Comparison of ENCODE assay signal across 10 cellular contexts in genomic region chr3:10185804-10186762, GRCh38. TPM values are rescaled to one million over a fixed set of nuclear protein-coding genes. Genes with fewer than 3 reads are reported as not detected.
DNase-seq lines count a peak whose midpoint lies in the region; ATAC-seq, FAIRE-seq and TF ChIP-seq lines count a peak whose summit lies in the region.
"Had no signal": no experiment of that assay in that cellular context is flagged by ENCODE, and none has a peak within 500 bp of the region (broad histone marks: within the 10 kb centered on the region; RNA-seq: fewer than 3 reads in every experiment).

No MANE protein-coding gene starts in this region.

- H3K4me3 ChIP-seq in keratinocyte (ENCODE audit: control insufficient read depth in 2 of 3, extremely low read depth in 1 of 3, insufficient read depth in 2 of 3, low read depth in 1 of 3, low read length in 3 of 3) (no peak overlapping the region), tibial artery (no peak overlapping the region)
- H3K4me3 ChIP-seq: gastroesophageal sphincter had no signal

- dilution Hi-C loops in keratinocyte (cut with MboI; ENCODE audit: extremely low pct_ligation_motif_present, low sequenced_read_pairs), result no loop called here

- H3K9me3 Mint-ChIP-seq in activated T-cell treated with anti-CD3 and anti-CD28 coated beads, Interleukin-2, amount 50 U/mL, for 24 hours, result no peaks in the 10 kb centered on the region
- H3K9me3 Mint-ChIP-seq in activated T-helper 1 cell treated with anti-CD3 and anti-CD28 coated beads, Interleukin-12 subunit alpha, Interleukin-12 subunit beta, Interleukin-2, Interleukin-4 antibody, amounts not matched to agents 30 ng/mL and 10 ng/mL and 1 ng/mL, durations not matched to agents 14 hours and 24 hours and 36 hours, result no peaks in the 10 kb centered on the region

- H3K27me3 ChIP-seq in keratinocyte (ENCODE audit: control insufficient read depth, extremely low read depth, insufficient read depth, low read length), result no peaks in the 10 kb centered on the region
- H3K27me3 ChIP-seq in tibial artery, result no peaks in the 10 kb centered on the region
- H3K27me3 ChIP-seq: gastroesophageal sphincter had no signal

- peaks cover 11% of the 10 kb centered on the region for H3K36me3 Mint-ChIP-seq in activated T-cell treated with anti-CD3 and anti-CD28 coated beads, Interleukin-2, amount 50 U/mL, for 24 hours (ENCODE audit: low read depth)
- peaks cover 34% of the 10 kb centered on the region for H3K36me3 Mint-ChIP-seq in activated T-helper 1 cell treated with anti-CD3 and anti-CD28 coated beads, Interleukin-12 subunit alpha, Interleukin-12 subunit beta, Interleukin-2, Interleukin-4 antibody, amounts not matched to agents 30 ng/mL and 10 ng/mL and 1 ng/mL, durations not matched to agents 14 hours and 24 hours and 36 hours (ENCODE audit: low read depth)

- no peak overlapping the region for H3K4me3 Mint-ChIP-seq in activated T-cell treated with anti-CD3 and anti-CD28 coated beads, Interleukin-2, amount 50 U/mL, for 24 hours
- peak overlapping the region; percentile 79 for H3K4me3 Mint-ChIP-seq in activated T-helper 1 cell treated with anti-CD3 and anti-CD28 coated beads, Interleukin-12 subunit alpha, Interleukin-12 subunit beta, Interleukin-2, Interleukin-4 antibody, amounts not matched to agents 30 ng/mL and 10 ng/mL and 1 ng/mL, durations not matched to agents 14 hours and 24 hours and 36 hours

- H3K4me2 ChIP-seq in keratinocyte (ENCODE audit: control insufficient read depth, extremely low read depth, insufficient read depth, low read depth, low read length), result peak overlapping the region; percentile 2

- no peaks in the 10 kb centered on the region for H3K36me3 ChIP-seq in keratinocyte (ENCODE audit: control insufficient read depth in 2 of 2, extremely low read depth in 1 of 2, insufficient read depth in 2 of 2, low read length in 2 of 2)
- peaks cover 0 to 9% (median 0%) of the 10 kb centered on the region in 3 donors for H3K36me3 ChIP-seq in tibial artery

- H3K27ac ChIP-seq in keratinocyte (ENCODE audit: control insufficient read depth, insufficient read depth, low read length) (no peak overlapping the region), tibial artery (peak overlapping the region; percentile 8 to 35)

- TF ChIP-seq CTCF in keratinocyte (optimal IDR thresholded peaks at IDR 0.05 in 1 of 3, IDR thresholded peaks at IDR 0.05 in 1 of 3, conservative IDR thresholded peaks at IDR 0.05 in 1 of 3; ENCODE audit: extremely low read depth in 1 of 3, insufficient read depth in 2 of 3, low read length in 3 of 3) (no peak), tibial artery (IDR thresholded peaks at IDR 0.05) (no peak)

- no peak for DNase-seq in activated T-cell treated with anti-CD3 and anti-CD28 coated beads, Interleukin-2, amount 50 U/mL, for 24 hours
- DNase-seq in activated T-cell treated with anti-CD3 and anti-CD28 coated beads, Interleukin-2, amount 50 U/mL, for 48 hours, result no peak
- DNase-seq in activated T-helper 1 cell treated with anti-CD3 and anti-CD28 coated beads, Interleukin-12 subunit alpha, Interleukin-12 subunit beta, Interleukin-2, Interleukin-4 antibody, amounts not matched to agents 30 ng/mL and 10 ng/mL and 1 ng/mL, durations not matched to agents 14 hours and 24 hours and 36 hours (ENCODE audit: low spot score), result no peak
- DNase-seq in keratinocyte (ENCODE audit: low read depth, low spot score) (no peak), tibial artery (no peak), NCI-H128 (lab: John Stamatoyannopoulos, UW; ENCODE audit: unreplicated experiment) (no peak)
- DNase-seq: NCI-H187 had no signal

- H3K9me1 ChIP-seq in keratinocyte (ENCODE audit: control insufficient read depth, extremely low read depth, insufficient read depth, low read length), result no peaks in the 10 kb centered on the region

- H3K9ac ChIP-seq in keratinocyte (ENCODE audit: control insufficient read depth, extremely low read depth, insufficient read depth, low read length), result no peak overlapping the region

- intact Hi-C loops in activated T-helper 1 cell treated with anti-CD3 and anti-CD28 coated beads, Interleukin-12 subunit alpha, Interleukin-12 subunit beta, Interleukin-2, Interleukin-4 antibody, amounts not matched to agents 30 ng/mL and 10 ng/mL and 1 ng/mL, durations not matched to agents 14 hours and 24 hours and 36 hours (cut with micrococcal nuclease), result no loop called here
- intact Hi-C loops in tibial artery (cut with DNase I; ENCODE audit: low total_unique reads), result no loop called here

- H3K4me1 ChIP-seq in keratinocyte (ENCODE audit: control insufficient read depth, extremely low read depth, insufficient read depth, low read length) (peaks cover 36% of the 10 kb centered on the region), tibial artery (peaks cover 0 to 53% (median 29%) of the 10 kb centered on the region in 4 donors)

- H3K79me2 ChIP-seq in keratinocyte (ENCODE audit: control insufficient read depth, insufficient read depth, low read length), result no peaks in the 10 kb centered on the region

- FAIRE-seq in keratinocyte (lab: Jason Lieb, UNC), result no peak

- no peaks in the 10 kb centered on the region for H3K9me3 ChIP-seq in keratinocyte (ENCODE audit: control insufficient read depth, low read depth, low read length)
- no peaks in the 10 kb centered on the region for H3K9me3 ChIP-seq in tibial artery
- H3K9me3 ChIP-seq: gastroesophageal sphincter had no signal

- ATAC-seq in HG02885 (IDR thresholded peaks at IDR 0.05; ENCODE audit: poor library complexity, unreplicated experiment), result no peak
- no peak for ATAC-seq in HG02610 (IDR thresholded peaks at IDR 0.05; ENCODE audit: unreplicated experiment)
- ATAC-seq: gastroesophageal sphincter had no signal

- no peak overlapping the region for H2AFZ ChIP-seq in keratinocyte (ENCODE audit: control insufficient read depth, low read length)

- no peaks in the 10 kb centered on the region for H4K20me1 ChIP-seq in keratinocyte (ENCODE audit: control insufficient read depth, extremely low read depth, insufficient read depth, low read length)

- H3K27me3 Mint-ChIP-seq in activated T-cell treated with anti-CD3 and anti-CD28 coated beads, Interleukin-2, amount 50 U/mL, for 24 hours, result no peaks in the 10 kb centered on the region
- H3K27me3 Mint-ChIP-seq in activated T-helper 1 cell treated with anti-CD3 and anti-CD28 coated beads, Interleukin-12 subunit alpha, Interleukin-12 subunit beta, Interleukin-2, Interleukin-4 antibody, amounts not matched to agents 30 ng/mL and 10 ng/mL and 1 ng/mL, durations not matched to agents 14 hours and 24 hours and 36 hours (ENCODE audit: insufficient read depth), result no peaks in the 10 kb centered on the region

- H3K27ac Mint-ChIP-seq in activated T-cell treated with anti-CD3 and anti-CD28 coated beads, Interleukin-2, amount 50 U/mL, for 24 hours, result peak overlapping the region; percentile 78
- peak overlapping the region; percentile 89 for H3K27ac Mint-ChIP-seq in activated T-helper 1 cell treated with anti-CD3 and anti-CD28 coated beads, Interleukin-12 subunit alpha, Interleukin-12 subunit beta, Interleukin-2, Interleukin-4 antibody, amounts not matched to agents 30 ng/mL and 10 ng/mL and 1 ng/mL, durations not matched to agents 14 hours and 24 hours and 36 hours

- H3K4me1 Mint-ChIP-seq in activated T-cell treated with anti-CD3 and anti-CD28 coated beads, Interleukin-2, amount 50 U/mL, for 24 hours (ENCODE audit: low read depth), result peaks cover 51% of the 10 kb centered on the region
- H3K4me1 Mint-ChIP-seq in activated T-helper 1 cell treated with anti-CD3 and anti-CD28 coated beads, Interleukin-12 subunit alpha, Interleukin-12 subunit beta, Interleukin-2, Interleukin-4 antibody, amounts not matched to agents 30 ng/mL and 10 ng/mL and 1 ng/mL, durations not matched to agents 14 hours and 24 hours and 36 hours (ENCODE audit: low read depth), result peaks cover 49% of the 10 kb centered on the region

RNA-seq across cellular contexts. Expression of gene IRAK2, which starts 21.4 kb away (rescaled TPM):
- total RNA-seq in activated T-helper 1 cell treated with anti-CD3 and anti-CD28 coated beads, Interleukin-12 subunit alpha, Interleukin-12 subunit beta, Interleukin-2, Interleukin-4 antibody, amounts not matched to agents 30 ng/mL and 10 ng/mL and 1 ng/mL, durations not matched to agents 14 hours and 24 hours and 36 hours, result 8.1 and 8.6 TPM in 2 replicates
- 3.5 to 6.2 TPM (median 5.3 TPM) in 3 replicates for polyA plus RNA-seq in keratinocyte
- 2.1 TPM for polyA plus RNA-seq in keratinocyte (2011; ENCODE audit: low read depth)
- polyA plus RNA-seq in keratinocyte (2011; cell fraction: cytosol; rRNA removed), result 4.0 and 5.0 TPM in 2 replicates
- polyA plus RNA-seq in keratinocyte (2011; cell fraction: nucleus; rRNA removed), result 7.8 and 8.2 TPM in 2 replicates
- polyA plus RNA-seq in keratinocyte (2012; ENCODE audit: low replicate concordance), result 2.5 and 4.7 TPM in 2 replicates
- 2.7 to 6.3 TPM (median 5.2 TPM) in 3 replicates for polyA minus RNA-seq in keratinocyte
- 4.6 TPM for polyA minus RNA-seq in keratinocyte (2011; cell fraction: cytosol; rRNA and poly(A)+ RNA removed)
- polyA minus RNA-seq in keratinocyte (2011; cell fraction: nucleus; rRNA and poly(A)+ RNA removed), result 7.2 and 8.1 TPM in 2 replicates

RNA-seq across cellular contexts. Expression of gene VHL, which starts 44.5 kb away (rescaled TPM):
- 59.6 and 65.8 TPM in 2 replicates for total RNA-seq in activated T-helper 1 cell treated with anti-CD3 and anti-CD28 coated beads, Interleukin-12 subunit alpha, Interleukin-12 subunit beta, Interleukin-2, Interleukin-4 antibody, amounts not matched to agents 30 ng/mL and 10 ng/mL and 1 ng/mL, durations not matched to agents 14 hours and 24 hours and 36 hours
- polyA plus RNA-seq in keratinocyte, result 13.5 to 18.3 TPM (median 13.5 TPM) in 3 replicates
- 12.3 TPM for polyA plus RNA-seq in keratinocyte (2011; ENCODE audit: low read depth)
- 9.6 and 12.0 TPM in 2 replicates for polyA plus RNA-seq in keratinocyte (2011; cell fraction: cytosol; rRNA removed)
- polyA plus RNA-seq in keratinocyte (2011; cell fraction: nucleus; rRNA removed), result 19.8 and 20.9 TPM in 2 replicates
- 23.9 and 25.4 TPM in 2 replicates for polyA plus RNA-seq in keratinocyte (2012; ENCODE audit: low replicate concordance)
- 12.5 to 20.0 TPM (median 18.7 TPM) in 3 replicates for polyA minus RNA-seq in keratinocyte
- polyA minus RNA-seq in keratinocyte (2011; cell fraction: cytosol; rRNA and poly(A)+ RNA removed), result 15.2 TPM
- 5.7 and 9.9 TPM in 2 replicates for polyA minus RNA-seq in keratinocyte (2011; cell fraction: nucleus; rRNA and poly(A)+ RNA removed)
